18 cellular contexts compared by ENCODE assay signal in genomic region chr7:73774923-73775322, GRCh38. TPM values are rescaled to one million over a fixed set of nuclear protein-coding genes. Genes with fewer than 3 reads are reported as not detected.
DNase-seq lines count a peak whose midpoint lies in the region; ATAC-seq, FAIRE-seq and TF ChIP-seq lines count a peak whose summit lies in the region.
"Had no signal": no experiment of that assay in that cellular context is flagged by ENCODE, and none has a peak within 500 bp of the region (broad histone marks: within the 10 kb centered on the region; RNA-seq: fewer than 3 reads in every experiment).

No MANE protein-coding gene starts in this region.

- H3K4me3 ChIP-seq in A549 = no peak overlapping the region
- H3K4me3 ChIP-seq in HCT116 (replicated peaks in 1 of 2; ENCODE audit: low read depth in 1 of 2, low read length in 2 of 2) = no peak overlapping the region
- H3K4me3 ChIP-seq in Panc1 (ENCODE audit: low read depth in 2 of 2, low read length in 2 of 2) = no peak overlapping the region
- H3K4me3 ChIP-seq: BLaER1, psoas muscle, thyroid gland had no signal

- TF ChIP-seq EP300 in A549 (IDR thresholded peaks at IDR 0.05) = no peak

- no peak for TF ChIP-seq POLR2A in A549 (IDR thresholded peaks at IDR 0.05; ENCODE audit: low read length)
- no peak for TF ChIP-seq POLR2A in HCT116 (IDR thresholded peaks at IDR 0.05; ENCODE audit: borderline replicate concordance, extremely low read depth, insufficient read depth, insufficient read length)

- no peak for FAIRE-seq in A549 (lab: Jason Lieb, UNC)
- no peak for FAIRE-seq in GM19239 (lab: Jason Lieb, UNC)

- H3K9me3 ChIP-seq in A549 (no peaks in the 10 kb centered on the region), HCT116 (ENCODE audit: control insufficient read depth in 1 of 2, insufficient read depth in 1 of 2, low read depth in 1 of 2, low read length in 2 of 2) (no peaks in the 10 kb centered on the region), Panc1 (ENCODE audit: control insufficient read depth, insufficient read depth, low read depth, low read length) (no peaks in the 10 kb centered on the region)
- H3K9me3 ChIP-seq: psoas muscle, thyroid gland had no signal

- DNase-seq in A549 (ENCODE audit: low read depth in 1 of 2, low spot score in 1 of 2) = peak in 1 of 2 experiments; percentile 48
- DNase-seq in HCT116 (ENCODE audit: low read depth, low spot score) = no peak
- no peak for DNase-seq in Panc1 (ENCODE audit: low read depth, low spot score)
- peak; percentile 14 for DNase-seq in fibroblast of gingiva (ENCODE audit: low read depth)
- DNase-seq in GM19239 (ENCODE audit: insufficient read length, low spot score) = no peak
- DNase-seq in posterior vena cava (ENCODE audit: low spot score) = no peak
- DNase-seq: activated CD4-positive, CD25-positive, alpha-beta regulatory T cell; activated CD8-positive, alpha-beta memory T cell treated with anti-CD3 and anti-CD28 coated beads, Interleukin-2, amount 10 ng/mL, durations not matched to agents 7 days and 5 days; activated naive CD4-positive, alpha-beta T cell; effector memory CD8-positive, alpha-beta T cell; head of caudate nucleus; NCI-H2029; psoas muscle; T-cell; thyroid gland had no signal

- no peak overlapping the region for H3K9ac ChIP-seq in HCT116 (ENCODE audit: low read length)
- H3K9ac ChIP-seq: BLaER1 had no signal

- peak overlapping the region; percentile 58 to 78; a peak in 5 of 6 replicates for H3K27ac ChIP-seq in A549
- H3K27ac ChIP-seq in HCT116 (ENCODE audit: low read depth, low read length) = no peak overlapping the region
- H3K27ac ChIP-seq in Panc1 (ENCODE audit: low read length) = no peak overlapping the region
- H3K27ac ChIP-seq: BLaER1, psoas muscle, thyroid gland had no signal

- 0% methylated on average over 1 of the region's 1 CpG for WGBS in A549 (ENCODE audit: missing lambda C conversion rate)

- H3K9me2 ChIP-seq in HCT116 (ENCODE audit: insufficient read depth) = no peaks in the 10 kb centered on the region

- peaks cover 11% of the 10 kb centered on the region for H3K4me1 ChIP-seq in A549
- peaks cover 19 to 46% of the 10 kb centered on the region in 2 experiments; a peak in 3 of 4 replicates for H3K4me1 ChIP-seq in HCT116 (ENCODE audit: control insufficient read depth in 1 of 2, insufficient read depth in 2 of 2, low read length in 2 of 2)
- H3K4me1 ChIP-seq in Panc1 (ENCODE audit: control insufficient read depth, insufficient read depth, low read length) = no peaks in the 10 kb centered on the region
- H3K4me1 ChIP-seq: psoas muscle had no signal

- in situ Hi-C loops in Panc1 (cut with HindIII; ENCODE audit: low pct_unique_long_range_greater_than_20kb, low sequenced_read_pairs) = no loop called here

- TF ChIP-seq RAD21 in A549 (conservative IDR thresholded peaks at IDR 0.05 in 1 of 2, IDR thresholded peaks at IDR 0.05 in 1 of 2) (no peak), HCT116 (IDR thresholded peaks at IDR 0.05; ENCODE audit: low read depth) (no peak)

- TF ChIP-seq CTCF in A549 (IDR thresholded peaks at IDR 0.05) (no peak), HCT116 (IDR thresholded peaks at IDR 0.05 in 2 of 3, conservative IDR thresholded peaks at IDR 0.05 in 1 of 3; ENCODE audit: borderline replicate concordance in 1 of 3, insufficient read depth in 1 of 3, low read depth in 2 of 3, low read length in 2 of 3) (no peak), Panc1 (IDR thresholded peaks at IDR 0.05) (no peak)

- ATAC-seq in A549 (no peak), HCT116 (no peak), Panc1 (no peak), HG03039 (IDR thresholded peaks at IDR 0.05; ENCODE audit: unreplicated experiment) (no peak), GM21447 (IDR thresholded peaks at IDR 0.05; ENCODE audit: unreplicated experiment) (no peak)
- ATAC-seq: activated CD8-positive, alpha-beta memory T cell treated with anti-CD3 and anti-CD28 coated beads, Interleukin-2, amount 10 ng/mL, durations not matched to agents 7 days and 5 days; effector memory CD8-positive, alpha-beta T cell; psoas muscle; T-cell had no signal

- no peaks in the 10 kb centered on the region for H3K79me2 ChIP-seq in HCT116 (ENCODE audit: insufficient read depth, low read length)

- no peaks in the 10 kb centered on the region for H4K20me1 ChIP-seq in HCT116 (ENCODE audit: insufficient read depth)
- H4K20me1 ChIP-seq: BLaER1 had no signal

- intact Hi-C loops in HCT116 (cut with micrococcal nuclease) = no loop called here
- intact Hi-C loops in Panc1 (cut with micrococcal nuclease; ENCODE audit: unreplicated experiment) = no loop called here
- intact Hi-C loops in posterior vena cava (cut with DNase I) = no loop called here

- H3K36me3 ChIP-seq in HCT116 (ENCODE audit: control insufficient read depth in 1 of 2, insufficient read depth in 2 of 2, low read length in 2 of 2) = no peaks in the 10 kb centered on the region
- no peaks in the 10 kb centered on the region for H3K36me3 ChIP-seq in Panc1 (ENCODE audit: control insufficient read depth, insufficient read depth, low read length)
- H3K36me3 ChIP-seq: BLaER1, thyroid gland had no signal

- H3K4me2 ChIP-seq in A549 = no peak overlapping the region
- H3K4me2 ChIP-seq in HCT116 (ENCODE audit: low read length) = peak overlapping the region; percentile 24
- H3K4me2 ChIP-seq: BLaER1 had no signal

- H2AFZ ChIP-seq in HCT116 (ENCODE audit: low read depth, low read length, poor library complexity, severe bottlenecking) = no peak overlapping the region

- CTCF ChIA-PET in A549 (lab: Yijun Ruan, JAX) = no interaction called here
- CTCF ChIA-PET in HCT116 (lab: Charles Lee) = no interaction called here
- CTCF ChIA-PET in Panc1 (lab: Charles Lee) = no interaction called here

- RAD21 ChIA-PET in HCT116 (lab: Charles Lee; ENCODE audit: low non-redundant PET in 1 of 2, low total read pairs in 2 of 2, uncharacterized antibody in 2 of 2, unreplicated experiment in 2 of 2) = no interaction called here

- H3K27me3 ChIP-seq in HCT116 (ENCODE audit: insufficient read depth, low read length) (no peaks in the 10 kb centered on the region), Panc1 (ENCODE audit: control insufficient read depth, insufficient read depth, low read length) (no peaks in the 10 kb centered on the region)
- H3K27me3 ChIP-seq: thyroid gland had no signal

- BruUV-seq in HCT116 (replicated peaks; lab: Mats Ljungman, UMichigan) (no TSS peak), Panc1 (replicated peaks; lab: Mats Ljungman, UMichigan) (TSS peak; percentile 65)

- POLR2A ChIA-PET in A549 (lab: Yijun Ruan, JAX) = no interaction called here
- POLR2A ChIA-PET in HCT116 (lab: Charles Lee) = no interaction called here
- POLR2A ChIA-PET in Panc1 (lab: Charles Lee) = no interaction called here

TF ChIP-seq in A549, 52 proteins besides CTCF, POLR2A, EP300 and RAD21 (continues in another document):
- TF ChIP-seq NFE2L2 (conservative IDR thresholded peaks at IDR 0.05; ENCODE audit: low read length) (peak; percentile 99), FOSL2 (IDR thresholded peaks at IDR 0.05) (no peak), FOSL2 (CRISPR knock-in tag; IDR thresholded peaks at IDR 0.05) (peak; percentile 65), ZNF302 (CRISPR knock-in tag; IDR thresholded peaks at IDR 0.05) (no peak)

TF ChIP-seq in HCT116, 20 proteins besides CTCF, POLR2A, EP300 and RAD21 (continues in another document):
- TF ChIP-seq ELF1 (IDR thresholded peaks at IDR 0.05; ENCODE audit: borderline replicate concordance, low read depth) (no peak), ZFX (IDR thresholded peaks at IDR 0.05) (no peak), ZNF274 (IDR thresholded peaks at IDR 0.05; ENCODE audit: low read depth, low read length) (no peak), TCF7L2 (IDR thresholded peaks at IDR 0.05; ENCODE audit: borderline replicate concordance, extremely low read depth, insufficient read depth, insufficient read length) (no peak), JUND (IDR thresholded peaks at IDR 0.05) (no peak)

RNA-seq across cellular contexts. Expression of gene CLDN3, which starts 4.9 kb away (rescaled TPM):
- 1.2 and 1.7 TPM in 2 replicates for polyA plus RNA-seq in A549 (2011; rRNA removed)
- polyA plus RNA-seq in A549 (2012; cell fraction: cytosol; rRNA removed) = 4.5 and 6.5 TPM in 2 replicates
- 6.5 and 10.8 TPM in 2 replicates for polyA plus RNA-seq in A549 (2012; cell fraction: nucleus; rRNA removed)
- 2.0 to 2.6 TPM (median 2.0 TPM) in 3 replicates for polyA plus RNA-seq in A549 (2017; fragmentation: RNase III; extraction: RNeasy Plus Mini Kit Qiagen cat#74134 plus additional on column Dnase treatment)
- polyA minus RNA-seq in A549 (2011; rRNA and poly(A)+ RNA removed) = 0.39 and 0.95 TPM in 2 replicates
- 19.2 TPM for total RNA-seq in HCT116 (2021; ENCODE audit: unreplicated experiment)
- polyA plus RNA-seq in HCT116 (2012) = 41.6 and 56.2 TPM in 2 replicates
- 16.8 TPM for total RNA-seq in Panc1 (2021; ENCODE audit: unreplicated experiment)
- 66.8 TPM for polyA plus RNA-seq in Panc1 (2012; ENCODE audit: insufficient read length)
- not detected for total RNA-seq in posterior vena cava
- total RNA-seq: activated CD8-positive, alpha-beta memory T cell treated with anti-CD3 and anti-CD28 coated beads, Interleukin-2, amount 10 ng/mL, durations not matched to agents 7 days and 5 days had no signal

RNA-seq across cellular contexts. Expression of gene ABHD11, which starts 36.3 kb away (rescaled TPM):
- polyA plus RNA-seq in A549 (2011; rRNA removed) = 8.1 and 10.4 TPM in 2 replicates
- 29.2 and 33.7 TPM in 2 replicates for polyA plus RNA-seq in A549 (2012; cell fraction: cytosol; rRNA removed)
- 36.0 and 40.6 TPM in 2 replicates for polyA plus RNA-seq in A549 (2012; cell fraction: nucleus; rRNA removed)
- 13.7 to 15.2 TPM (median 15.1 TPM) in 3 replicates for polyA plus RNA-seq in A549 (2017; fragmentation: RNase III; extraction: RNeasy Plus Mini Kit Qiagen cat#74134 plus additional on column Dnase treatment)
- polyA minus RNA-seq in A549 (2011; rRNA and poly(A)+ RNA removed) = 14.5 and 18.2 TPM in 2 replicates
- total RNA-seq in HCT116 (2021; ENCODE audit: unreplicated experiment) = 69.8 TPM
- polyA plus RNA-seq in HCT116 (2012) = 56.8 and 61.1 TPM in 2 replicates
- 54.2 TPM for total RNA-seq in Panc1 (2021; ENCODE audit: unreplicated experiment)
- 53.1 TPM for polyA plus RNA-seq in Panc1 (2012; ENCODE audit: insufficient read length)
- total RNA-seq in posterior vena cava = 1 to 10 TPM; 7.0 to 7.1 TPM

RNA-seq across cellular contexts. Expression of gene STX1A, which starts 55.5 kb away (rescaled TPM):
- 72.9 and 81.7 TPM in 2 replicates for polyA plus RNA-seq in A549 (2011; rRNA removed)
- 83.3 and 90.6 TPM in 2 replicates for polyA plus RNA-seq in A549 (2012; cell fraction: cytosol; rRNA removed)
- 316 and 405 TPM in 2 replicates for polyA plus RNA-seq in A549 (2012; cell fraction: nucleus; rRNA removed)
- 48.3 to 59.0 TPM (median 49.2 TPM) in 3 replicates for polyA plus RNA-seq in A549 (2017; fragmentation: RNase III; extraction: RNeasy Plus Mini Kit Qiagen cat#74134 plus additional on column Dnase treatment)
- polyA minus RNA-seq in A549 (2011; rRNA and poly(A)+ RNA removed) = 53.0 and 59.8 TPM in 2 replicates
- total RNA-seq in HCT116 (2021; ENCODE audit: unreplicated experiment) = 39.4 TPM
- 41.2 and 46.8 TPM in 2 replicates for polyA plus RNA-seq in HCT116 (2012)
- 80.9 TPM for total RNA-seq in Panc1 (2021; ENCODE audit: unreplicated experiment)
- polyA plus RNA-seq in Panc1 (2012; ENCODE audit: insufficient read length) = 75.5 TPM
- 1 to 10 TPM; 3.4 to 4.0 TPM for total RNA-seq in posterior vena cava

RNA-seq across cellular contexts. Expression of gene CLDN4, which starts 55.9 kb away (rescaled TPM):
- polyA plus RNA-seq in A549 (2011; rRNA removed) = 2.3 and 2.4 TPM in 2 replicates
- polyA plus RNA-seq in A549 (2012; cell fraction: cytosol; rRNA removed) = 1.9 and 2.4 TPM in 2 replicates
- polyA plus RNA-seq in A549 (2012; cell fraction: nucleus; rRNA removed) = 6.1 and 6.7 TPM in 2 replicates
- 1.3 to 1.5 TPM (median 1.5 TPM) in 3 replicates for polyA plus RNA-seq in A549 (2017; fragmentation: RNase III; extraction: RNeasy Plus Mini Kit Qiagen cat#74134 plus additional on column Dnase treatment)
- polyA minus RNA-seq in A549 (2011; rRNA and poly(A)+ RNA removed) = 1.9 and 2.8 TPM in 2 replicates
- 234 TPM for total RNA-seq in HCT116 (2021; ENCODE audit: unreplicated experiment)
- 401 and 646 TPM in 2 replicates for polyA plus RNA-seq in HCT116 (2012)
- 295 TPM for total RNA-seq in Panc1 (2021; ENCODE audit: unreplicated experiment)
- 551 TPM for polyA plus RNA-seq in Panc1 (2012; ENCODE audit: insufficient read length)
- total RNA-seq in posterior vena cava = under 1 TPM; 0.38 to 0.97 TPM

Comparison
In these comparisons a context has a peak if more than half of its experiments do, and no peak if none do; other contexts are left out.
1. H3K27ac ChIP-seq: peak in A549 (2 of 2); none in HCT116 (single experiment) and Panc1 (single experiment).
2. RNA of gene CLDN3, which starts 4.9 kb away (total RNA-seq): 19.2 TPM in HCT116 (single experiment) and 16.8 TPM in Panc1 (single experiment); not detected in posterior vena cava; every median in the first group is over 10 times any median in the second.